ENCODE assay signal across 11 cellular contexts in genomic region chr12:96212456-96213375, GRCh38. TPM values are rescaled to one million over a fixed set of nuclear protein-coding genes. Genes with fewer than 3 reads are reported as not detected.
DNase-seq lines count a peak whose midpoint lies in the region; ATAC-seq and TF ChIP-seq lines count a peak whose summit lies in the region.
"Had no signal": no experiment of that assay in that cellular context is flagged by ENCODE, and none has a peak within 500 bp of the region (broad histone marks: within the 10 kb centered on the region; RNA-seq: fewer than 3 reads in every experiment).

No MANE protein-coding gene starts in this region.

- H3K9me2 ChIP-seq in Loucy (replicated peaks; ENCODE audit: low read depth, low read length), result no peaks in the 10 kb centered on the region

- peaks cover 69% of the 10 kb centered on the region for H3K4me1 Mint-ChIP-seq in CD8-positive, alpha-beta T cell (ENCODE audit: low read depth)
- peaks cover 82% of the 10 kb centered on the region for H3K4me1 Mint-ChIP-seq in nephron progenitor cell

- peak overlapping the region; percentile 68 for H3K4me2 ChIP-seq in Loucy (ENCODE audit: low read depth, low read length, poor library complexity, severe bottlenecking)

- DNase-seq in CD8-positive, alpha-beta T cell, result peak in 1 of 7 experiments; percentile 9
- no peak for DNase-seq in breast epithelium (ENCODE audit: low spot score in 2 of 2)
- DNase-seq in nephron progenitor cell, result no peak
- no peak for DNase-seq in NCI-H1694 treated with DMSO at 0.1 percent for 48 hours (lab: John Stamatoyannopoulos, UW)
- no peak for DNase-seq in pons (ENCODE audit: low spot score)
- DNase-seq in NCI-H82 (lab: John Stamatoyannopoulos, UW), result no peak
- DNase-seq: anterior cingulate cortex, DMS53 had no signal

- no peak overlapping the region for H3K4me3 ChIP-seq in CD8-positive, alpha-beta T cell (ENCODE audit: low read depth, low read length)
- H3K4me3 ChIP-seq in Loucy (ENCODE audit: low read length, poor library complexity, severe bottlenecking) (peak overlapping the region; percentile 38), breast epithelium (no peak overlapping the region)

- POLR2A ChIA-PET in CD8-positive, alpha-beta T cell (lab: Charles Lee), result interaction anchor here (0.6 to 2.6 kb wide), 5 partner anchors 17 to 304 kb away, joined by 3 to 9 read pairs (median 5); no protein-coding TSS in a partner anchor

- no peak overlapping the region for H2AFZ ChIP-seq in Loucy (ENCODE audit: low read length)

- H3K9ac ChIP-seq in Loucy (ENCODE audit: low read depth, low read length, poor library complexity, severe bottlenecking), result peak overlapping the region; percentile 57

- no peaks in the 10 kb centered on the region for H3K9me3 Mint-ChIP-seq in CD8-positive, alpha-beta T cell
- no peaks in the 10 kb centered on the region for H3K9me3 Mint-ChIP-seq in nephron progenitor cell

- H3K27me3 ChIP-seq in CD8-positive, alpha-beta T cell (ENCODE audit: insufficient read depth, low read length), result no peaks in the 10 kb centered on the region
- H3K27me3 ChIP-seq in Loucy (ENCODE audit: insufficient read depth, low read length, poor library complexity, severe bottlenecking) (no peaks in the 10 kb centered on the region), breast epithelium (no peaks in the 10 kb centered on the region)

- no peaks in the 10 kb centered on the region for H3K36me3 ChIP-seq in CD8-positive, alpha-beta T cell (ENCODE audit: insufficient read depth, low read length)
- H3K36me3 ChIP-seq in Loucy (ENCODE audit: insufficient read depth, low read length) (peaks cover 11% of the 10 kb centered on the region; the same call in 1 of the 2 replicates), breast epithelium (no peaks in the 10 kb centered on the region)

- TF ChIP-seq POLR2A in breast epithelium (IDR thresholded peaks at IDR 0.05), result no peak

- H3F3A ChIP-seq in Loucy (ENCODE audit: low read depth), result peaks cover 18% of the 10 kb centered on the region; the same call in 1 of the 2 replicates

- intact Hi-C loops in CD8-positive, alpha-beta T cell (cut with DNase I, micrococcal nuclease), result loop anchor here (1.0 to 10.0 kb wide), 5 partner anchors 8 to 298 kb away; no protein-coding TSS in a partner anchor
- intact Hi-C loops in breast epithelium (cut with DNase I; ENCODE audit: low total_unique reads), result loop anchor here (10.0 kb wide), 1 partner anchor 148 kb away; no protein-coding TSS in a partner anchor

- peaks cover 63% of the 10 kb centered on the region for H3K4me1 ChIP-seq in CD8-positive, alpha-beta T cell (ENCODE audit: insufficient read depth, low read length)
- H3K4me1 ChIP-seq in Loucy (ENCODE audit: insufficient read depth, low read length, poor library complexity, severe bottlenecking) (peaks cover 58% of the 10 kb centered on the region), breast epithelium (no peaks in the 10 kb centered on the region)

- ATAC-seq in CD8-positive, alpha-beta T cell, result no peak
- no peak for ATAC-seq in GM18873 (IDR thresholded peaks at IDR 0.05; ENCODE audit: low FRiP score, unreplicated experiment)

- CTCF ChIA-PET in CD8-positive, alpha-beta T cell (lab: Charles Lee), result interaction anchor here (0.7 to 14.3 kb wide), 10 partner anchors 36 to 305 kb away, joined by 3 to 221 read pairs (median 6); partner anchors contain the start of gene CDK17

- peaks cover 61% of the 10 kb centered on the region for H4K20me1 ChIP-seq in Loucy (ENCODE audit: insufficient read depth, low read length, poor library complexity, severe bottlenecking)

- no peak for TF ChIP-seq CTCF in CD8-positive, alpha-beta T cell (IDR thresholded peaks at IDR 0.05)
- TF ChIP-seq CTCF in Loucy (conservative IDR thresholded peaks at IDR 0.05; ENCODE audit: low read length), result no peak
- no peak for TF ChIP-seq CTCF in breast epithelium (IDR thresholded peaks at IDR 0.05)
- no peak for TF ChIP-seq CTCF in nephron progenitor cell (IDR thresholded peaks at IDR 0.05)

- H3K36me3 Mint-ChIP-seq in CD8-positive, alpha-beta T cell, result peaks cover 2% of the 10 kb centered on the region
- H3K36me3 Mint-ChIP-seq in nephron progenitor cell (ENCODE audit: low read depth), result no peaks in the 10 kb centered on the region

- no peak overlapping the region for H3K27ac ChIP-seq in CD8-positive, alpha-beta T cell (ENCODE audit: low read depth, low read length)
- peak overlapping the region; percentile 36 to 39 for H3K27ac ChIP-seq in breast epithelium
- H3K27ac ChIP-seq: VCaP had no signal

- no peak overlapping the region for H3K4me3 Mint-ChIP-seq in CD8-positive, alpha-beta T cell
- H3K4me3 Mint-ChIP-seq in nephron progenitor cell, result peak overlapping the region; percentile 10

- no peaks in the 10 kb centered on the region for H3K9me3 ChIP-seq in CD8-positive, alpha-beta T cell (ENCODE audit: low read length)
- no peaks in the 10 kb centered on the region for H3K9me3 ChIP-seq in Loucy (ENCODE audit: insufficient read depth, low read depth, low read length)
- no peaks in the 10 kb centered on the region for H3K9me3 ChIP-seq in breast epithelium

- H3K27me3 Mint-ChIP-seq in CD8-positive, alpha-beta T cell (ENCODE audit: low read depth), result no peaks in the 10 kb centered on the region
- H3K27me3 Mint-ChIP-seq in nephron progenitor cell (ENCODE audit: low read depth, poor library complexity), result peaks cover 8% of the 10 kb centered on the region

- H3K27ac Mint-ChIP-seq in CD8-positive, alpha-beta T cell, result peak overlapping the region; percentile 80
- H3K27ac Mint-ChIP-seq in nephron progenitor cell, result peak overlapping the region; percentile 93

- H3K79me2 ChIP-seq in Loucy (ENCODE audit: insufficient read depth, low read length), result peaks cover 88% of the 10 kb centered on the region

RNA-seq across cellular contexts. Expression of gene ELK3, which starts 18.5 kb away (rescaled TPM):
- 10 to 100 TPM; 11.2 to 11.6 TPM for total RNA-seq in CD8-positive, alpha-beta T cell
- total RNA-seq in breast epithelium, result 10 to 100 TPM; 13.9 to 28.5 (median 16.5) TPM
